8 cellular contexts compared by ENCODE assay signal in genomic region chr1:53238197-53239155, GRCh38. TPM values are rescaled to one million over a fixed set of nuclear protein-coding genes. Genes with fewer than 3 reads are reported as not detected.
DNase-seq lines count a peak whose midpoint lies in the region; ATAC-seq and TF ChIP-seq lines count a peak whose summit lies in the region.

TSS of gene MAGOH (minus strand) at chr1:53238518. CDS start at chr1:53238448, 70 bp downstream.

- H3K36me3 Mint-ChIP-seq in activated naive CD4-positive, alpha-beta T cell treated with anti-CD3 and anti-CD28 coated beads, Interleukin-2, amount 50 U/mL, for 72 hours = peaks cover 10 to 17% of the 10 kb centered on the region in 2 donors

- H3K9me3 ChIP-seq in testis = no peaks in the 10 kb centered on the region

- H3K27ac ChIP-seq in testis = peak within 1 kb of the TSS; percentile 78 to 79

- peak; percentile 98 for ATAC-seq in HG02610 (IDR thresholded peaks at IDR 0.05; ENCODE audit: unreplicated experiment)
- ATAC-seq in activated naive CD4-positive, alpha-beta T cell treated with anti-CD3 and anti-CD28 coated beads, Interleukin-2, amount 50 U/mL, for 72 hours = peak; percentile 99 to 100
- ATAC-seq in omental fat pad (ENCODE audit: low FRiP score) = peak; percentile 98

- peak within 1 kb of the TSS; percentile 94 to 98 for H3K27ac Mint-ChIP-seq in activated naive CD4-positive, alpha-beta T cell treated with anti-CD3 and anti-CD28 coated beads, Interleukin-2, amount 50 U/mL, for 72 hours

- 3 to 8% methylated on average over 31 to 64 of the region's 64 CpGs for WGBS in testis, 2 donors

- TF ChIP-seq CTCF in omental fat pad (IDR thresholded peaks at IDR 0.05) = no peak
- TF ChIP-seq CTCF in testis (IDR thresholded peaks at IDR 0.05) = no peak

- H3K9me3 Mint-ChIP-seq in activated naive CD4-positive, alpha-beta T cell treated with anti-CD3 and anti-CD28 coated beads, Interleukin-2, amount 50 U/mL, for 72 hours = no peaks in the 10 kb centered on the region

- H3K27me3 ChIP-seq in testis = no peaks in the 10 kb centered on the region

- H3K4me1 ChIP-seq in testis = peaks cover 10% of the 10 kb centered on the region

- intact Hi-C loops in testis (cut with DNase I; ENCODE audit: low total_unique reads) = no loop called here

- DNase-seq in NCI-H1092 treated with DMSO at 0.1 percent for 48 hours (lab: John Stamatoyannopoulos, UW) (peak; percentile 62), SKM-1 (lab: John Stamatoyannopoulos, UW; ENCODE audit: unreplicated experiment) (peak; percentile 82), glomerular endothelial cell (ENCODE audit: extremely low read depth, low read depth, low spot score) (peak; percentile 51), omental fat pad (ENCODE audit: low spot score) (peak; percentile 75), testis (peak; percentile 96)
- peak; percentile 93 to 94 for DNase-seq in activated naive CD4-positive, alpha-beta T cell treated with anti-CD3 and anti-CD28 coated beads, Interleukin-2, amount 50 U/mL, for 72 hours (ENCODE audit: low spot score in 2 of 2)

- peak within 1 kb of the TSS; percentile 95 for H3K4me3 ChIP-seq in GM08714 (ENCODE audit: low read length)
- H3K4me3 ChIP-seq in testis = peak within 1 kb of the TSS; percentile 90 to 99

- TF ChIP-seq POLR2A in testis (IDR thresholded peaks at IDR 0.05) = no peak

- no peaks in the 10 kb centered on the region for H3K36me3 ChIP-seq in testis (ENCODE audit: low read depth, missing control alignments)

RNA-seq across cellular contexts. Expression of gene MAGOH, which starts in this region (rescaled TPM):
- 10 to 100 TPM; 71.7 to 92.1 TPM for total RNA-seq in activated naive CD4-positive, alpha-beta T cell treated with anti-CD3 and anti-CD28 coated beads, Interleukin-2, amount 50 U/mL, for 72 hours
- total RNA-seq in glomerular endothelial cell = 28.9 and 57.8 TPM in 2 replicates
- total RNA-seq in omental fat pad = 10 to 100 TPM; 20.3 to 46.7 (median 26.8) TPM
- total RNA-seq in testis = 10 to 100 TPM; 32.0 to 39.1 TPM
- polyA plus RNA-seq in testis (ENCODE audit: insufficient read depth, low read depth, low replicate concordance) = 50.0 TPM

Comparison
In these comparisons a context has a peak if more than half of its experiments do, and no peak if none do; other contexts are left out.
1. Peak in every context shown above with its lines: DNase-seq, ATAC-seq, H3K4me3 ChIP-seq and H3K27ac ChIP-seq.